ENCODE assay signal across 1 cellular context in the genomic region with DNA sequence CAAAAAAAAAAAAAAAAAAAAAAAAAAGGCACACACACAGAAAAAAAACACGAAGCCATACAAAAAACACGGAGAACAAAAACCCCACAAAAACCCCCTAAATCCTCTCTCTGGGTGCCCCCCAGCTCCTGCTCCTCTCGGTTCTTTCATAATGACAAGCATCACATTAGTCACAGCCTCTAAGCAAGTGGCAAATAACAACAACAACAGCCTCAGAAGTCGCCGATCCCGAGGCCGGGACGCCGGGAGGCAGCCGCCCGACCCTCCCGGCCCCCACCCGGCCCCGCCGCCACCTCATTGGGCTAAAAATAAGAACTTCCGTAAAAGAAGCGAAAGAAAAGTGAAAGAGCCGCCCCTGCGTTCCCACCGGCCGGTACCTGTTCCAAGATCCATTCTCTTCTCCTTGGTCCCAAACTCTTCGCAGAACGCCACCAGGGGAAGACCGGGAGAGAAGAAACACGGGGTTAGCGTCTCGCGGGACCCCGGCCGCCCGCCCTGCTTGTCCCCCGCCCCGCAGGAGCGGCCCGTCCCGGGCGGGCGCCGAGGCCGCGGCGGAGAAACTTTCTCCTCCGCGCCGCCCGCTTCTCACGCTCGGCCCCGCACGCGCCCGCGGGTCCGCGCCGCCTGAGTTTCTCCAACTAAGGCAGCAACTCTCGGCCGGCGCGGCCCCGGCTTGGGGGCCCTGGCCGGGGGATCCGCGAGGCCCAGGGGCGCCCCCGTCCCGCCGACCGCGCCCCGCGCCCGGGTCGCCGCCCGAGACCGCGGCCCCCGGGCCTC.
TF ChIP-seq lines count a peak whose summit lies in the region.

No MANE protein-coding gene starts in this region.

TF ChIP-seq in HEK293, 187 proteins besides CTCF, POLR2A, EP300 and RAD21 (continued from another document):
- TF ChIP-seq, protein P1, sequence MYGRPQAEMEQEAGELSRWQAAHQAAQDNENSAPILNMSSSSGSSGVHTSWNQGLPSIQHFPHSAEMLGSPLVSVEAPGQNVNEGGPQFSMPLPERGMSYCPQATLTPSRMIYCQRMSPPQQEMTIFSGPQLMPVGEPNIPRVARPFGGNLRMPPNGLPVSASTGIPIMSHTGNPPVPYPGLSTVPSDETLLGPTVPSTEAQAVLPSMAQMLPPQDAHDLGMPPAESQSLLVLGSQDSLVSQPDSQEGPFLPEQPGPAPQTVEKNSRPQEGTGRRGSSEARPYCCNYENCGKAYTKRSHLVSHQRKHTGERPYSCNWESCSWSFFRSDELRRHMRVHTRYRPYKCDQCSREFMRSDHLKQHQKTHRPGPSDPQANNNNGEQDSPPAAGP (tag by site-specific recombination; IDR thresholded peaks at IDR 0.05) = no peak
- TF ChIP-seq ZBTB26 (tag by site-specific recombination; optimal IDR thresholded peaks at IDR 0.05) (peak; percentile 36), ZNF416 (tag by site-specific recombination; IDR thresholded peaks at IDR 0.05) (no peak), ZNF223 (tag by site-specific recombination; IDR thresholded peaks at IDR 0.05) (no peak), ZNF2 (tag by site-specific recombination; IDR thresholded peaks at IDR 0.05) (no peak), GLIS2 (tag by site-specific recombination; IDR thresholded peaks at IDR 0.05) (peak; percentile 41; the same call in 1 of the 2 replicates), ZNF510 (tag by site-specific recombination; IDR thresholded peaks at IDR 0.05; ENCODE audit: insufficient replicate concordance) (no peak), ZBTB11 (tag by site-specific recombination; conservative IDR thresholded peaks at IDR 0.05; ENCODE audit: low read depth) (no peak), ZNF658 (tag by site-specific recombination; IDR thresholded peaks at IDR 0.05) (no peak), ZNF214 (tag by site-specific recombination; IDR thresholded peaks at IDR 0.05; ENCODE audit: borderline replicate concordance) (no peak), ZNF239 (tag by site-specific recombination; IDR thresholded peaks at IDR 0.05) (no peak), ZNF768 (tag by site-specific recombination; IDR thresholded peaks at IDR 0.05) (no peak), ZNF362 (tag by site-specific recombination; IDR thresholded peaks at IDR 0.05) (peak; percentile 93), ZBTB8A (tag by site-specific recombination; IDR thresholded peaks at IDR 0.05) (peak; percentile 21; the same call in 1 of the 2 replicates), ZNF660 (tag by site-specific recombination; IDR thresholded peaks at IDR 0.05) (0 out of 2 replicates have a peak, but pooled peaks have one; percentile 12), ZNF664 (tag by site-specific recombination; IDR thresholded peaks at IDR 0.05) (no peak), ZNF426 (tag by site-specific recombination; IDR thresholded peaks at IDR 0.05) (no peak), KLF8 (tag by site-specific recombination; IDR thresholded peaks at IDR 0.05) (0 out of 2 replicates have a peak, but pooled peaks have one; percentile 7), ZNF514 (tag by site-specific recombination; IDR thresholded peaks at IDR 0.05) (no peak), ZNF366 (tag by site-specific recombination; conservative IDR thresholded peaks at IDR 0.05) (no peak), ZNF175 (tag by site-specific recombination; IDR thresholded peaks at IDR 0.05) (no peak)
